26 cellular contexts compared by ENCODE assay signal in the genomic region with DNA sequence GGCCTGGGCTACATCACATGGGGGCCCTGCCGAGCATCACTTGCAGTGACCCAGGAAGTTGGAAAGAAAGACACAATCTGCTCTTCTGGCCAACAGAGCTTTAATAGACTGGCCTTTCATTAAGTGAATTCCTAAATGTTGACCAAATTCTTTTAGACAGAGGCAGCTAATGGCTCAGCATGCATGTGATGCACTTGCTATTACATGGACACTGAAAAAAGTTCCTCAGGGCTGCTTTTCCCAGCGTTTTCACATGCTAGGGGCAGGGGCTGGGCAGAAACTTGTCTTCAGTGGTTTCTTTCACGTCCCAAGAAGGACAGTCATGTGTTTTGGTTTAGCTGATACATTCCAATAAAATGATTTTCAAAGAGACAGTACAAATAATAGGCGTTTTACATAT.
DNase-seq lines count a peak whose midpoint lies in the region; ATAC-seq and TF ChIP-seq lines count a peak whose summit lies in the region.
"Had no signal": no experiment of that assay in that cellular context is flagged by ENCODE, and none has a peak within 500 bp of the region (broad histone marks: within the 10 kb centered on the region; RNA-seq: fewer than 3 reads in every experiment).

No MANE protein-coding gene starts in this region.

- ATAC-seq in GM19455 (IDR thresholded peaks at IDR 0.05; ENCODE audit: unreplicated experiment) (no peak), GM19023 (IDR thresholded peaks at IDR 0.05; ENCODE audit: unreplicated experiment) (no peak)
- ATAC-seq: Right ventricle myocardium inferior had no signal

- H3K4me3 ChIP-seq in foreskin fibroblast (ENCODE audit: low read depth in 1 of 2, low read length in 2 of 2) = no peak overlapping the region
- H3K4me3 ChIP-seq: Peyer's patch, SJSA1 had no signal

- TF ChIP-seq CTCF in foreskin fibroblast (IDR thresholded peaks at IDR 0.05; ENCODE audit: low read depth, low read length) = no peak

- DNase-seq in AG08395 (ENCODE audit: low spot score) (peak; percentile 8), EH (ENCODE audit: low read depth) (peak; percentile 75), RPMI7951 (ENCODE audit: low read depth) (peak; percentile 15), foreskin fibroblast (peak; percentile 57 to 88), NCI-H128 (lab: John Stamatoyannopoulos, UW; ENCODE audit: unreplicated experiment) (no peak), NCI-H2081 treated with DMSO at 0.1 percent for 48 hours (lab: John Stamatoyannopoulos, UW) (no peak)
- DNase-seq: 8988T; BE2C; CD4-positive, CD25-positive, alpha-beta regulatory T cell; COR-L47; DMS79 treated with DMSO at 0.1 percent for 48 hours; H9; KG1; NCI-H1092; NCI-H1436 treated with DMSO at 0.1 percent for 48 hours; NCI-H1930; NCI-H2171; NCI-H345; NCI-H524; NCI-H774; NK-92 treated with Interleukin-12 subunit alpha and Interleukin-12 subunit beta, amount 100 ng/mL, for 24 hours; Peyer's patch had no signal

Comparison
In these comparisons a context has a peak if more than half of its experiments do, and no peak if none do; other contexts are left out.
1. DNase-seq: peak in AG08395 (single experiment), EH (single experiment), RPMI7951 (single experiment) and foreskin fibroblast (2 of 2); none in NCI-H128 (single experiment) and NCI-H2081 treated with DMSO at 0.1 percent for 48 hours (single experiment).